Comparison of ENCODE assay signal across 15 cellular contexts in the genomic region with DNA sequence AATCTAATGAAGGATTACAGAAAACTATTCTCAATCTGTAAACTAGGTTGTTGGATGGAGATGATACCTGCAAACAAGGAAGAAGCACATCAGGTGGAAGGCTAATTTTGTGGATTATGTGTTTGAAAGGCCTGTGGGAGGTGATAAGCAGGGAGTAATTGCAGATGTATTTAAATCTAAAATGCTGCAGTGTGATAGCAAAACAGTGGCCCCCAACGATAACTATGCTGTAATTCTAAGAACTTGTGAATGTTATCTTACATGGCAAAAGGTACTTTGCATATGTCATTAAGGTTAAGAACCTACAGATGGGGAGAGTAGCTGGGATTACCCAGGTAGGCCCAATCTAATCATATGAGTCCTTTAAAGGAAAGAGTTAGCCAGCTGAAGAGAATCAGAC.
DNase-seq lines count a peak whose midpoint lies in the region; ATAC-seq, FAIRE-seq and TF ChIP-seq lines count a peak whose summit lies in the region.
"Had no signal": no experiment of that assay in that cellular context is flagged by ENCODE, and none has a peak within 500 bp of the region (broad histone marks: within the 10 kb centered on the region; RNA-seq: fewer than 3 reads in every experiment).

No MANE protein-coding gene starts in this region.

- peaks cover 19% of the 10 kb centered on the region for H3K79me2 ChIP-seq in HepG2 (ENCODE audit: insufficient read depth, low read length)
- H3K79me2 ChIP-seq in K562 (ENCODE audit: control insufficient read depth, insufficient read depth, low read length), result no peaks in the 10 kb centered on the region

- H3K27me3 Mint-ChIP-seq in activated CD4-positive, alpha-beta T cell treated with anti-CD3 and anti-CD28 coated beads for 36 hours, result peaks cover 1% of the 10 kb centered on the region
- H3K27me3 Mint-ChIP-seq: CD8-positive, alpha-beta memory T cell had no signal

- no peak overlapping the region for H3K4me3 ChIP-seq in HepG2 (replicated peaks in 1 of 3; ENCODE audit: insufficient read depth in 1 of 3, low read depth in 2 of 3, low read length in 3 of 3)
- no peak overlapping the region for H3K4me3 ChIP-seq in right lobe of liver
- H3K4me3 ChIP-seq in K562, result no peak overlapping the region
- H3K4me3 ChIP-seq: GM23338 had no signal

- POLR2A ChIA-PET in activated CD4-positive, alpha-beta T cell treated with anti-CD3 and anti-CD28 coated beads for 36 hours (lab: Charles Lee), result no interaction called here
- POLR2A ChIA-PET in HepG2 (lab: Yijun Ruan, JAX) (no interaction called here), K562 (lab: Yijun Ruan, JAX) (no interaction called here)

- no peak overlapping the region for H2AFZ ChIP-seq in HepG2 (ENCODE audit: low read length)
- H2AFZ ChIP-seq in K562 (ENCODE audit: low read depth, low read length), result no peak overlapping the region
- H2AFZ ChIP-seq: GM23338 had no signal

- TF ChIP-seq EP300 in HepG2 (IDR thresholded peaks at IDR 0.05; ENCODE audit: low read depth in 2 of 2, low read length in 2 of 2) (no peak), HepG2 (CRISPR knock-in tag; IDR thresholded peaks at IDR 0.05; ENCODE audit: borderline replicate concordance) (no peak), K562 (IDR thresholded peaks at IDR 0.05; ENCODE audit: low read length) (no peak; the same call in 1 of the 2 replicates)

- peaks cover 74% of the 10 kb centered on the region for H3K4me1 ChIP-seq in HepG2 (ENCODE audit: insufficient read depth, low read length)
- peaks cover 0 to 21% (median 3%) of the 10 kb centered on the region in 4 donors for H3K4me1 ChIP-seq in right lobe of liver
- no peaks in the 10 kb centered on the region for H3K4me1 ChIP-seq in K562 (replicated peaks in 1 of 2; ENCODE audit: control insufficient read depth in 2 of 2, insufficient read depth in 2 of 2, low read length in 2 of 2)

- in situ Hi-C loops in HepG2 (cut with HindIII; ENCODE audit: extremely low pct_ligation_motif_present, low pct_unique_long_range_greater_than_20kb) (no loop called here), K562 (cut with MboI) (no loop called here)

- H3K27ac Mint-ChIP-seq in activated CD4-positive, alpha-beta T cell treated with anti-CD3 and anti-CD28 coated beads for 36 hours, result peak overlapping the region; percentile 27
- H3K27ac Mint-ChIP-seq: CD14-positive monocyte, GM23338, H9 had no signal

- intact Hi-C loops in activated CD4-positive, alpha-beta T cell treated with anti-CD3 and anti-CD28 coated beads for 36 hours (cut with DNase I, micrococcal nuclease), result loop anchor here in 1 of 2 experiments (5.0 kb wide), 1 partner anchor 33 kb away; no protein-coding TSS in a partner anchor
- intact Hi-C loops in HepG2 (cut with micrococcal nuclease; ENCODE audit: unreplicated experiment), result loop anchor here (5.0 kb wide), 1 partner anchor 37 kb away; no protein-coding TSS in a partner anchor
- intact Hi-C loops in right lobe of liver (cut with DNase I), result no loop called here
- intact Hi-C loops in K562 (cut with micrococcal nuclease), result loop anchor here (10.0 kb wide), 1 partner anchor 129 kb away; no protein-coding TSS in a partner anchor

- no peaks in the 10 kb centered on the region for H3K27me3 ChIP-seq in HepG2 (ENCODE audit: control insufficient read depth in 1 of 2, insufficient read depth in 2 of 2, low read length in 2 of 2)
- no peaks in the 10 kb centered on the region for H3K27me3 ChIP-seq in right lobe of liver
- no peaks in the 10 kb centered on the region for H3K27me3 ChIP-seq in K562 (ENCODE audit: control insufficient read depth in 2 of 2, insufficient read depth in 2 of 2, low read length in 2 of 2)

- no peak for ATAC-seq in activated CD4-positive, alpha-beta T cell treated with anti-CD3 and anti-CD28 coated beads for 36 hours
- ATAC-seq in HepG2 (no peak), right lobe of liver (no peak), K562 (no peak; the same call in 2 of the 3 replicates)
- ATAC-seq: GM23338 had no signal

- no TSS peak for BruUV-seq in HepG2 (replicated peaks; lab: Mats Ljungman, UMichigan)
- no TSS peak for BruUV-seq in K562 (replicated peaks; lab: Mats Ljungman, UMichigan)

- H3K27ac ChIP-seq in HepG2 (ENCODE audit: extremely low read length, insufficient read depth, low read length), result no peak overlapping the region
- no peak overlapping the region for H3K27ac ChIP-seq in right lobe of liver
- H3K27ac ChIP-seq in K562 (ENCODE audit: extremely low read depth, low read depth, low read length), result no peak overlapping the region
- H3K27ac ChIP-seq: 22Rv1 had no signal

- H3K36me3 Mint-ChIP-seq in activated CD4-positive, alpha-beta T cell treated with anti-CD3 and anti-CD28 coated beads for 36 hours (ENCODE audit: low read depth), result no peaks in the 10 kb centered on the region
- H3K36me3 Mint-ChIP-seq: CD14-positive monocyte had no signal

- CTCF ChIA-PET in activated CD4-positive, alpha-beta T cell treated with anti-CD3 and anti-CD28 coated beads for 36 hours (lab: Charles Lee), result interaction anchor here (1.1 to 1.6 kb wide), 2 partner anchors 18 to 71 kb away, joined by 3 to 4 read pairs; no protein-coding TSS in a partner anchor
- CTCF ChIA-PET in HepG2 (lab: Yijun Ruan, JAX; ENCODE audit: low intra/inter-chr PET ratio, low total read pairs), result no interaction called here
- CTCF ChIA-PET in K562 (lab: Yijun Ruan, JAX; ENCODE audit: low intra/inter-chr PET ratio), result no interaction called here

- H3K4me1 Mint-ChIP-seq in activated CD4-positive, alpha-beta T cell treated with anti-CD3 and anti-CD28 coated beads for 36 hours, result peaks cover 47% of the 10 kb centered on the region

- DNase-seq in activated CD4-positive, alpha-beta T cell treated with anti-CD3 and anti-CD28 coated beads for 36 hours, result no peak
- DNase-seq in activated CD4-positive, alpha-beta T cell treated with anti-CD3 and anti-CD28 coated beads for 1 hour, result no peak
- DNase-seq in HepG2 (ENCODE audit: low spot score), result no peak
- DNase-seq in right lobe of liver, result no peak
- peak; percentile 8 for DNase-seq in OCI-M1 (lab: John Stamatoyannopoulos, UW)
- peak in 1 of 4 experiments; percentile 29 for DNase-seq in K562 (ENCODE audit: extremely low read depth in 1 of 4, low spot score in 3 of 4)
- DNase-seq in NK-92 treated with Interleukin-12 subunit alpha and Interleukin-12 subunit beta, amount 100 ng/mL, for 24 hours (lab: John Stamatoyannopoulos, UW), result no peak
- no peak for DNase-seq in DMS53 (lab: John Stamatoyannopoulos, UW)
- DNase-seq: Caco-2; CD8-positive, alpha-beta memory T cell; H9 had no signal

- no peak overlapping the region for H3K4me3 Mint-ChIP-seq in activated CD4-positive, alpha-beta T cell treated with anti-CD3 and anti-CD28 coated beads for 36 hours
- H3K4me3 Mint-ChIP-seq: CD14-positive monocyte, GM23338, H9 had no signal

- peaks cover 7% of the 10 kb centered on the region for H3K9me3 Mint-ChIP-seq in activated CD4-positive, alpha-beta T cell treated with anti-CD3 and anti-CD28 coated beads for 36 hours (ENCODE audit: low read depth)
- H3K9me3 Mint-ChIP-seq: CD14-positive monocyte; CD8-positive, alpha-beta memory T cell; GM23338; H9 had no signal

- H3K9me1 ChIP-seq in K562 (ENCODE audit: control insufficient read depth, insufficient read depth, low read length), result no peaks in the 10 kb centered on the region

- no peak for TF ChIP-seq POLR2A in HepG2 (IDR thresholded peaks at IDR 0.05; ENCODE audit: insufficient read depth in 1 of 2, low read depth in 2 of 2, low read length in 2 of 2)
- no peak for TF ChIP-seq POLR2A in right lobe of liver (IDR thresholded peaks at IDR 0.05)
- TF ChIP-seq POLR2A in K562 (conservative IDR thresholded peaks at IDR 0.05), result no peak

- TF ChIP-seq RAD21 in HepG2 (CRISPR knock-in tag; IDR thresholded peaks at IDR 0.05) (no peak), K562 (CRISPR knock-in tag; conservative IDR thresholded peaks at IDR 0.05 in 1 of 2, IDR thresholded peaks at IDR 0.05 in 1 of 2) (no peak)

- H3K9ac ChIP-seq in HepG2 (ENCODE audit: insufficient read depth, low read depth, low read length), result no peak overlapping the region
- H3K9ac ChIP-seq in K562 (ENCODE audit: insufficient read depth in 1 of 2, low read depth in 2 of 2, low read length in 2 of 2), result no peak overlapping the region

- H3K4me2 ChIP-seq in HepG2 (ENCODE audit: low read depth, low read length), result peak overlapping the region; percentile 31; the same call in 1 of the 2 replicates
- H3K4me2 ChIP-seq in K562 (ENCODE audit: insufficient read depth, low read length), result no peak overlapping the region
- H3K4me2 ChIP-seq: GM23338 had no signal

- FAIRE-seq in HepG2 (lab: Jason Lieb, UNC) (no peak), K562 (lab: Jason Lieb, UNC) (no peak)
- FAIRE-seq: HTR-8/SVneo had no signal

- no peak for TF ChIP-seq CTCF in HepG2 (CRISPR knock-in tag; IDR thresholded peaks at IDR 0.05)
- no peak for TF ChIP-seq CTCF in right lobe of liver (IDR thresholded peaks at IDR 0.05)
- no peak for TF ChIP-seq CTCF in K562 (IDR thresholded peaks at IDR 0.05 in 2 of 3, conservative IDR thresholded peaks at IDR 0.05 in 1 of 3; ENCODE audit: insufficient read depth in 2 of 3, low read depth in 1 of 3, low read length in 3 of 3)

- H3K36me3 ChIP-seq in HepG2 (replicated peaks in 1 of 2; ENCODE audit: control insufficient read depth in 1 of 2, insufficient read depth in 2 of 2, low read length in 2 of 2), result no peaks in the 10 kb centered on the region
- no peaks in the 10 kb centered on the region for H3K36me3 ChIP-seq in right lobe of liver
- no peaks in the 10 kb centered on the region for H3K36me3 ChIP-seq in K562 (ENCODE audit: control insufficient read depth, insufficient read depth, low read length)

- 94% methylated on average over 1 of the region's 1 CpG for WGBS in HepG2 (ENCODE audit: low lambda C conversion rate)
- WGBS in right lobe of liver (ENCODE audit: insufficient coverage, low coverage, low lambda C conversion rate, missing lambda C conversion rate), result 88% methylated on average over 1 of the region's 1 CpG
- WGBS in K562 (ENCODE audit: insufficient coverage, low coverage, missing lambda C conversion rate), result 0% methylated on average over 1 of the region's 1 CpG

- H4K20me1 ChIP-seq in HepG2 (ENCODE audit: insufficient read depth, low read length) (no peaks in the 10 kb centered on the region), K562 (replicated peaks; ENCODE audit: control insufficient read depth, insufficient read depth, low read length) (no peaks in the 10 kb centered on the region)

- H3K9me3 ChIP-seq in HepG2 (ENCODE audit: low read length), result no peaks in the 10 kb centered on the region
- H3K9me3 ChIP-seq in right lobe of liver, result no peaks in the 10 kb centered on the region
- H3K9me3 ChIP-seq in K562 (replicated peaks; ENCODE audit: control insufficient read depth, insufficient read depth, low read depth, low read length), result no peaks in the 10 kb centered on the region; the same call in 1 of the 2 replicates
- H3K9me3 ChIP-seq: Caco-2 had no signal

TF ChIP-seq in HepG2, 621 proteins besides CTCF, POLR2A, EP300 and RAD21 (continues in another document):
- no peak for TF ChIP-seq POLR2AphosphoS5 (IDR thresholded peaks at IDR 0.05; ENCODE audit: low read depth, low read length)
- TF ChIP-seq PITX1 (CRISPR knock-in tag; IDR thresholded peaks at IDR 0.05), result no peak
- no peak for TF ChIP-seq ZNF33B (CRISPR knock-in tag; IDR thresholded peaks at IDR 0.05)

TF ChIP-seq in K562, 482 proteins besides CTCF, POLR2A, EP300 and RAD21 (continues in another document):
- TF ChIP-seq SMARCA4 (IDR thresholded peaks at IDR 0.05) (0 out of 2 replicates have a peak, but pooled peaks have one; percentile 13), NCOR1 (IDR thresholded peaks at IDR 0.05) (peak; percentile 75), NFATC3 (IDR thresholded peaks at IDR 0.05) (no peak), CBFA2T3 (IDR thresholded peaks at IDR 0.05) (peak; percentile 87)

Comparison
In these comparisons a context has a peak if more than half of its experiments do, and no peak if none do; other contexts are left out.
1. intact Hi-C loops: an anchor here in HepG2 (5.0 kb wide) and K562 (10.0 kb wide); none called in right lobe of liver.